In the genomic region with DNA sequence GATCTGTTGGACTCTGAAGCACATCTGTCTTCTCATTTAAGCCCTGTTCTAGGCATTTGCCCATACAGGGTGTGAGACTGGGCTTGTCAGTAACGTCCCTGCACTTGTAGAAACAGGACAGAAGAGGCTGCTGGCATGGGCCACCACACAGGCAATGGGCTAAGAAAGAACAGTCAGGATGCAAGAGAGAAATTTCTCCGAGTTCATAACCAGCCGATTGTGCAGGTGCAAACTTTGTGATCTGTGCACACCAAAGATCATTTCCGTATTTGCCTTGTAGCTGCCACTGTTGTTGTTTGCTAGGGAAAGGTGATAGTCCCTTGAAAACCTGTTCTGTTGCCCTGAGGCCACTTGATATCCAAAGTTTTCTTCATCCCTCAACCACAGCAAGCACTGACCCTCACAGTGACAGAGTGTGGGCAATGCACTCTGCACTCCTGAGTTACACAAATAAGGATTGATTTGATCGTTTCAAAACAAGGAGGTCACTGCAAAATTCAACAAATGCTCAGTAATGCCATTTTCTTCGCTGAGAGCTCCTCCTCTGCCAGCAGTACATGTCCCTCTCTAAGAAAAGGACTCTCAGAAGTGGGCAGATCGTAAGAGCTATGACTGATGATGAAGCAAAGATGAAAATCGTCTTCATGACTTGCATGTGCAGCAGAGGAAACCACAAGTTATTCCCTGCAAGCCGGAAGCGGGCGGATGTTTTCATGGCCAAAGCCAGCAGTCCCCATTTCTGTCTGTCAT, we compare ENCODE assay signal across 8 cellular contexts. TPM values are rescaled to one million over a fixed set of nuclear protein-coding genes. Genes with fewer than 3 reads are reported as not detected.
A peak's percentile ranks its signal among the peaks of the same experiment; 100 is the strongest.
DNase-seq lines count a peak whose midpoint lies in the region; TF ChIP-seq lines count a peak whose summit lies in the region.

No MANE protein-coding gene starts in this region.

- H3K36me3 Mint-ChIP-seq in activated T-helper 1 cell treated with anti-CD3 and anti-CD28 coated beads, Interleukin-12 subunit alpha, Interleukin-12 subunit beta, Interleukin-2, Interleukin-4 antibody, amounts not matched to agents 30 ng/mL and 10 ng/mL and 1 ng/mL, durations not matched to agents 14 hours and 24 hours and 36 hours (ENCODE audit: low read depth), result peaks cover 9% of the 10 kb centered on the region

- no peaks in the 10 kb centered on the region for H3K27me3 Mint-ChIP-seq in activated T-helper 1 cell treated with anti-CD3 and anti-CD28 coated beads, Interleukin-12 subunit alpha, Interleukin-12 subunit beta, Interleukin-2, Interleukin-4 antibody, amounts not matched to agents 30 ng/mL and 10 ng/mL and 1 ng/mL, durations not matched to agents 14 hours and 24 hours and 36 hours (ENCODE audit: insufficient read depth)

- TF ChIP-seq EP300 in tibial nerve (IDR thresholded peaks at IDR 0.05), result peak in 1 of 2 donors; percentile 20

- H3K4me1 ChIP-seq in tibial nerve, result peaks cover 0 to 43% (median 15%) of the 10 kb centered on the region in 4 donors

- H3K4me3 Mint-ChIP-seq in activated T-helper 1 cell treated with anti-CD3 and anti-CD28 coated beads, Interleukin-12 subunit alpha, Interleukin-12 subunit beta, Interleukin-2, Interleukin-4 antibody, amounts not matched to agents 30 ng/mL and 10 ng/mL and 1 ng/mL, durations not matched to agents 14 hours and 24 hours and 36 hours, result peak overlapping the region; percentile 65

- intact Hi-C loops in activated T-helper 1 cell treated with anti-CD3 and anti-CD28 coated beads, Interleukin-12 subunit alpha, Interleukin-12 subunit beta, Interleukin-2, Interleukin-4 antibody, amounts not matched to agents 30 ng/mL and 10 ng/mL and 1 ng/mL, durations not matched to agents 14 hours and 24 hours and 36 hours (cut with micrococcal nuclease), result loop anchor here (1.0 to 10.0 kb wide), 3 partner anchors 8 to 480 kb away; no protein-coding TSS in a partner anchor

- H3K27me3 ChIP-seq in tibial nerve, result no peaks in the 10 kb centered on the region

- peaks cover 7% of the 10 kb centered on the region for H3K9me3 Mint-ChIP-seq in activated T-helper 1 cell treated with anti-CD3 and anti-CD28 coated beads, Interleukin-12 subunit alpha, Interleukin-12 subunit beta, Interleukin-2, Interleukin-4 antibody, amounts not matched to agents 30 ng/mL and 10 ng/mL and 1 ng/mL, durations not matched to agents 14 hours and 24 hours and 36 hours

- DNase-seq in Daoy (ENCODE audit: low read depth) (peak; percentile 63), NOMO-1 (lab: John Stamatoyannopoulos, UW; ENCODE audit: unreplicated experiment in 2 of 2) (peak; percentile 28 to 44), myocyte (ENCODE audit: low read depth) (peak; percentile 40), NCI-H2107 treated with DMSO at 0.1 percent for 48 hours (lab: John Stamatoyannopoulos, UW; ENCODE audit: unreplicated experiment) (no peak), NCI-H748 treated with DMSO at 0.1 percent for 48 hours (lab: John Stamatoyannopoulos, UW) (no peak), globus pallidus (ENCODE audit: low spot score) (no peak), tibial nerve (ENCODE audit: low spot score in 2 of 2) (no peak)
- peak; percentile 63 for DNase-seq in activated T-helper 1 cell treated with anti-CD3 and anti-CD28 coated beads, Interleukin-12 subunit alpha, Interleukin-12 subunit beta, Interleukin-2, Interleukin-4 antibody, amounts not matched to agents 30 ng/mL and 10 ng/mL and 1 ng/mL, durations not matched to agents 14 hours and 24 hours and 36 hours (ENCODE audit: low spot score)

- no peaks in the 10 kb centered on the region for H3K36me3 ChIP-seq in tibial nerve

- H3K27ac ChIP-seq in tibial nerve, result peak overlapping the region in 1 of 4 donors; percentile 29

- H3K9me3 ChIP-seq in tibial nerve, result no peaks in the 10 kb centered on the region

- 65 to 70% methylated on average over 11 of the region's 11 CpGs for WGBS in tibial nerve, 2 donors

- TF ChIP-seq POLR2A in tibial nerve (IDR thresholded peaks at IDR 0.05), result no peak

- H3K4me3 ChIP-seq in tibial nerve, result no peak overlapping the region

- peak overlapping the region; percentile 80 for H3K27ac Mint-ChIP-seq in activated T-helper 1 cell treated with anti-CD3 and anti-CD28 coated beads, Interleukin-12 subunit alpha, Interleukin-12 subunit beta, Interleukin-2, Interleukin-4 antibody, amounts not matched to agents 30 ng/mL and 10 ng/mL and 1 ng/mL, durations not matched to agents 14 hours and 24 hours and 36 hours

- TF ChIP-seq CTCF in tibial nerve (IDR thresholded peaks at IDR 0.05), result no peak

- H3K4me1 Mint-ChIP-seq in activated T-helper 1 cell treated with anti-CD3 and anti-CD28 coated beads, Interleukin-12 subunit alpha, Interleukin-12 subunit beta, Interleukin-2, Interleukin-4 antibody, amounts not matched to agents 30 ng/mL and 10 ng/mL and 1 ng/mL, durations not matched to agents 14 hours and 24 hours and 36 hours (ENCODE audit: low read depth), result peaks cover 78% of the 10 kb centered on the region

RNA-seq across cellular contexts. Expression of gene KLF6, which starts 20.2 kb away (rescaled TPM):
- total RNA-seq in Daoy (2014; rRNA removed; shearing (Covaris generic)), result 7.5 and 11.6 TPM in 2 replicates
- 110 and 113 TPM in 2 replicates for total RNA-seq in activated T-helper 1 cell treated with anti-CD3 and anti-CD28 coated beads, Interleukin-12 subunit alpha, Interleukin-12 subunit beta, Interleukin-2, Interleukin-4 antibody, amounts not matched to agents 30 ng/mL and 10 ng/mL and 1 ng/mL, durations not matched to agents 14 hours and 24 hours and 36 hours
- total RNA-seq in myocyte (14.6 and 14.9 TPM in 2 replicates), tibial nerve (100 to 1,000 TPM; 156 to 226 (median 189) TPM)
- polyA plus RNA-seq in myocyte (2012), result 39.6 TPM

Comparison
In these comparisons a context has a peak if more than half of its experiments do, and no peak if none do; other contexts are left out.
1. DNase-seq: peak in Daoy (single experiment), NOMO-1 (2 of 2), activated T-helper 1 cell treated with anti-CD3 and anti-CD28 coated beads, Interleukin-12 subunit alpha, Interleukin-12 subunit beta, Interleukin-2, Interleukin-4 antibody, amounts not matched to agents 30 ng/mL and 10 ng/mL and 1 ng/mL, durations not matched to agents 14 hours and 24 hours and 36 hours (single experiment) and myocyte (single experiment); none in NCI-H2107 treated with DMSO at 0.1 percent for 48 hours (single experiment), NCI-H748 treated with DMSO at 0.1 percent for 48 hours (single experiment), globus pallidus (single experiment) and tibial nerve (0 of 2).